Comparison of ENCODE assay signal across 17 cellular contexts in the genomic region with DNA sequence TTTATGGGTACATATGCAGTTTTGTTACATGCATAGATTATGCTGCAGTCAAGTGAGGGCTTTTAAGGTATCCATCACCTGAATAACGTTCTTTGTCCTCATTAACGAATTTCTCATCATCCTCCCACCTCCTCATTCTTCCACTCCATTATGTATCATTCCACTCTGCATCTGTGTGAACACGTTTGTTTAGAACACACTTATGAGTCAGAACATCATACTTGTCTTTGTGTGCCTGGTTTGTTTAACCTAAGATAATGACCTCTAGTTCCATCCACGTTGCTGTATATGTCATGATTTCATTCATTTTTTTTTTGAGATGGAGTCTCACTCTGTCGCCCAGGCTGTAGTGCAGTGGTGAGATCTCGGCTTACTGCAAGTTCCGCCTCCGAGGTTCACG. TPM values are rescaled to one million over a fixed set of nuclear protein-coding genes. Genes with fewer than 3 reads are reported as not detected.
DNase-seq lines count a peak whose midpoint lies in the region; ATAC-seq, FAIRE-seq and TF ChIP-seq lines count a peak whose summit lies in the region.
"Had no signal": no experiment of that assay in that cellular context is flagged by ENCODE, and none has a peak within 500 bp of the region (broad histone marks: within the 10 kb centered on the region; RNA-seq: fewer than 3 reads in every experiment).

No MANE protein-coding gene starts in this region.

- TF ChIP-seq CTCF in epithelial cell of esophagus (IDR thresholded peaks at IDR 0.05; ENCODE audit: insufficient read depth, low read depth, low read length, missing control alignments) (no peak), keratinocyte (optimal IDR thresholded peaks at IDR 0.05 in 1 of 3, IDR thresholded peaks at IDR 0.05 in 1 of 3, conservative IDR thresholded peaks at IDR 0.05 in 1 of 3; ENCODE audit: extremely low read depth in 1 of 3, insufficient read depth in 2 of 3, low read length in 3 of 3) (no peak)

- H3K4me3 ChIP-seq in epithelial cell of esophagus (ENCODE audit: low read length) = no peak overlapping the region
- H3K4me3 ChIP-seq in keratinocyte (ENCODE audit: control insufficient read depth in 2 of 3, extremely low read depth in 1 of 3, insufficient read depth in 2 of 3, low read depth in 1 of 3, low read length in 3 of 3) = no peak overlapping the region
- H3K4me3 ChIP-seq in aorta (ENCODE audit: low read length in 2 of 2) = no peak overlapping the region
- H3K4me3 ChIP-seq: BLaER1 treated with 17β-estradiol and CSF1 and Interleukin-3, amounts not matched to agents 10 nM and 100 nM; HAP-1 had no signal

- dilution Hi-C loops in keratinocyte (cut with MboI; ENCODE audit: extremely low pct_ligation_motif_present, low sequenced_read_pairs) = no loop called here

- H3K9me1 ChIP-seq in keratinocyte (ENCODE audit: control insufficient read depth, extremely low read depth, insufficient read depth, low read length) = no peaks in the 10 kb centered on the region

- H3K4me1 ChIP-seq in keratinocyte (ENCODE audit: control insufficient read depth, extremely low read depth, insufficient read depth, low read length) (no peaks in the 10 kb centered on the region), aorta (ENCODE audit: control insufficient read depth in 1 of 2, insufficient read depth in 2 of 2, low read length in 2 of 2) (peaks cover 2% of the 10 kb centered on the region in 2 donors)
- H3K4me1 ChIP-seq: HAP-1 had no signal

- WGBS in aorta, 2 donors = 88 to 94% methylated on average over 9 of the region's 9 CpGs

- H3K27ac ChIP-seq in keratinocyte (ENCODE audit: control insufficient read depth, insufficient read depth, low read length) (no peak overlapping the region), aorta (ENCODE audit: low read depth in 1 of 2, low read length in 2 of 2) (no peak overlapping the region)
- H3K27ac ChIP-seq: BLaER1 treated with 17β-estradiol and CSF1 and Interleukin-3, amounts not matched to agents 10 nM and 100 nM had no signal

- ATAC-seq in aorta (ENCODE audit: low FRiP score) (no peak), HG02678 (IDR thresholded peaks at IDR 0.05; ENCODE audit: unreplicated experiment) (no peak)

- peaks cover 0 to 4% of the 10 kb centered on the region in 2 experiments for H3K36me3 ChIP-seq in keratinocyte (ENCODE audit: control insufficient read depth in 2 of 2, extremely low read depth in 1 of 2, insufficient read depth in 2 of 2, low read length in 2 of 2)
- no peaks in the 10 kb centered on the region for H3K36me3 ChIP-seq in aorta (ENCODE audit: control insufficient read depth in 1 of 2, insufficient read depth in 2 of 2, low read length in 1 of 2)
- H3K36me3 ChIP-seq: HAP-1 had no signal

- no peak overlapping the region for H3K9ac ChIP-seq in keratinocyte (ENCODE audit: control insufficient read depth, extremely low read depth, insufficient read depth, low read length)
- H3K9ac ChIP-seq: BLaER1 treated with 17β-estradiol and CSF1 and Interleukin-3, amounts not matched to agents 10 nM and 100 nM had no signal

- intact Hi-C loops in aorta (cut with DNase I) = no loop called here

- DNase-seq in DMS53 (lab: John Stamatoyannopoulos, UW) (peak; percentile 71), HCEC 1CT (peak; percentile 33), epithelial cell of esophagus (ENCODE audit: low read depth) (peak; percentile 79), keratinocyte (ENCODE audit: low read depth, low spot score) (peak; percentile 19), RKO (ENCODE audit: low spot score) (no peak), aorta (no peak), NCI-H510A treated with DMSO at 0.1 percent for 48 hours (lab: John Stamatoyannopoulos, UW) (no peak)
- DNase-seq: 8988T; CD4-positive, CD25-positive, alpha-beta regulatory T cell; DMS79; GOT3; HFFc6 had no signal

- no peaks in the 10 kb centered on the region for H3K27me3 ChIP-seq in keratinocyte (ENCODE audit: control insufficient read depth, extremely low read depth, insufficient read depth, low read length)
- H3K27me3 ChIP-seq in aorta (ENCODE audit: control insufficient read depth in 1 of 2, insufficient read depth in 2 of 2, low read length in 1 of 2) = no peaks in the 10 kb centered on the region
- H3K27me3 ChIP-seq: BLaER1 treated with 17β-estradiol and CSF1 and Interleukin-3, amounts not matched to agents 10 nM and 100 nM had no signal

- H2AFZ ChIP-seq in keratinocyte (ENCODE audit: control insufficient read depth, low read length) = no peak overlapping the region

- H3K9me3 ChIP-seq in keratinocyte (ENCODE audit: control insufficient read depth, low read depth, low read length) (no peaks in the 10 kb centered on the region), aorta (ENCODE audit: control insufficient read depth, low read length) (no peaks in the 10 kb centered on the region)
- H3K9me3 ChIP-seq: HAP-1 had no signal

- no peak overlapping the region for H3K4me2 ChIP-seq in keratinocyte (ENCODE audit: control insufficient read depth, extremely low read depth, insufficient read depth, low read depth, low read length)
- H3K4me2 ChIP-seq: BLaER1 treated with 17β-estradiol and CSF1 and Interleukin-3, amounts not matched to agents 10 nM and 100 nM had no signal

- H4K20me1 ChIP-seq in keratinocyte (ENCODE audit: control insufficient read depth, extremely low read depth, insufficient read depth, low read length) = no peaks in the 10 kb centered on the region

- FAIRE-seq in keratinocyte (lab: Jason Lieb, UNC) = no peak
- FAIRE-seq: G401.6, GM12892 had no signal

- peaks cover 93% of the 10 kb centered on the region for H3K79me2 ChIP-seq in keratinocyte (ENCODE audit: control insufficient read depth, insufficient read depth, low read length)

RNA-seq across cellular contexts. Expression of a gene that starts 6.7 kb away (rescaled TPM):
- polyA plus RNA-seq in keratinocyte = 27.1 to 61.6 TPM (median 36.2 TPM) in 3 replicates
- 9.5 TPM for polyA plus RNA-seq in keratinocyte (2011; ENCODE audit: low read depth)
- 33.4 and 47.1 TPM in 2 replicates for polyA plus RNA-seq in keratinocyte (2011; cell fraction: cytosol; rRNA removed)
- 9.5 and 17.1 TPM in 2 replicates for polyA plus RNA-seq in keratinocyte (2011; cell fraction: nucleus; rRNA removed)
- 32.1 and 42.4 TPM in 2 replicates for polyA plus RNA-seq in keratinocyte (2012; ENCODE audit: low replicate concordance)
- 3.1 to 9.3 TPM (median 9.0 TPM) in 3 replicates for polyA minus RNA-seq in keratinocyte
- polyA minus RNA-seq in keratinocyte (2011; cell fraction: cytosol; rRNA and poly(A)+ RNA removed) = 25.7 TPM
- polyA minus RNA-seq in keratinocyte (2011; cell fraction: nucleus; rRNA and poly(A)+ RNA removed) = 2.1 TPM in 2 replicates
- 10 to 100 TPM; 37.3 to 48.2 TPM for total RNA-seq in aorta
- polyA plus RNA-seq in aorta = 10 to 100 TPM; 56.4 to 94.8 TPM

RNA-seq across cellular contexts. Expression of a gene that starts 7.1 kb away (rescaled TPM):
- 70.0 to 109 TPM (median 78.6 TPM) in 3 replicates for polyA plus RNA-seq in keratinocyte
- 92.4 TPM for polyA plus RNA-seq in keratinocyte (2011; ENCODE audit: low read depth)
- 94.8 and 196 TPM in 2 replicates for polyA plus RNA-seq in keratinocyte (2011; cell fraction: cytosol; rRNA removed)
- polyA plus RNA-seq in keratinocyte (2011; cell fraction: nucleus; rRNA removed) = 74.5 and 77.5 TPM in 2 replicates
- polyA plus RNA-seq in keratinocyte (2012; ENCODE audit: low replicate concordance) = 33.8 and 54.2 TPM in 2 replicates
- 25.5 to 201 TPM (median 124 TPM) in 3 replicates for polyA minus RNA-seq in keratinocyte
- polyA minus RNA-seq in keratinocyte (2011; cell fraction: cytosol; rRNA and poly(A)+ RNA removed) = 54.7 TPM
- polyA minus RNA-seq in keratinocyte (2011; cell fraction: nucleus; rRNA and poly(A)+ RNA removed) = 52.5 and 99.5 TPM in 2 replicates
- total RNA-seq in aorta = 10 to 100 TPM; 55.5 to 68.7 TPM
- 10 to 100 TPM; 37.3 to 43.3 TPM for polyA plus RNA-seq in aorta

RNA-seq across cellular contexts. Expression of a gene that starts 29.6 kb away (rescaled TPM):
- polyA plus RNA-seq in keratinocyte = 0.04 to 0.10 TPM in 2 of 3 replicates, not detected in the other
- not detected for polyA plus RNA-seq in keratinocyte (2011; ENCODE audit: low read depth)
- 0.12 TPM in 1 of 2 replicates, not detected in the other for polyA plus RNA-seq in keratinocyte (2011; cell fraction: cytosol; rRNA removed)
- 0.04 TPM in 1 of 2 replicates, not detected in the other for polyA plus RNA-seq in keratinocyte (2011; cell fraction: nucleus; rRNA removed)
- polyA plus RNA-seq in keratinocyte (2012; ENCODE audit: low replicate concordance) = 0.03 TPM in 1 of 2 replicates, not detected in the other
- 0.03 to 0.13 TPM (median 0.13 TPM) in 3 replicates for polyA minus RNA-seq in keratinocyte
- not detected for polyA minus RNA-seq in keratinocyte (2011; cell fraction: cytosol; rRNA and poly(A)+ RNA removed)
- polyA minus RNA-seq in keratinocyte (2011; cell fraction: nucleus; rRNA and poly(A)+ RNA removed) = not detected in 2 replicates
- total RNA-seq in aorta = under 1 TPM; 0.16 to 0.24 TPM
- under 1 TPM; 0.13 to 0.15 TPM for polyA plus RNA-seq in aorta
- polyA plus RNA-seq: CD4-positive, CD25-positive, alpha-beta regulatory T cell had no signal

Comparison
In these comparisons a context has a peak if more than half of its experiments do, and no peak if none do; other contexts are left out.
1. DNase-seq: peak in DMS53 (single experiment), HCEC 1CT (single experiment), epithelial cell of esophagus (single experiment) and keratinocyte (single experiment); none in RKO (single experiment), aorta (0 of 2) and NCI-H510A treated with DMSO at 0.1 percent for 48 hours (single experiment).